Comparison of ENCODE assay signal across 29 cellular contexts in genomic region chr18:48659188-48660009, GRCh38.
"Had no signal": no experiment of that assay in that cellular context is flagged by ENCODE, and none has a peak within 500 bp of the region (broad histone marks: within the 10 kb centered on the region; RNA-seq: fewer than 3 reads in every experiment).

No MANE protein-coding gene starts in this region.

- H3K27ac ChIP-seq: body of pancreas, cardiac muscle cell, WERI-Rb-1 had no signal

- H3K27me3 ChIP-seq: adrenal gland, body of pancreas, cardiac muscle cell, dorsolateral prefrontal cortex had no signal

- H3K4me3 ChIP-seq: adrenal gland, body of pancreas, cardiac muscle cell, coronary artery, dorsolateral prefrontal cortex had no signal

- H3K9me3 ChIP-seq: adrenal gland, body of pancreas had no signal

- DNase-seq: activated B cell treated with CpG ODN at 0.5 μM for 24 hours; activated CD4-positive, alpha-beta T cell treated with anti-CD3 and anti-CD28 coated beads for 48 hours; activated CD4-positive, alpha-beta T cell treated with anti-CD3 and anti-CD28 coated beads, Interleukin-2, amount 50 U/mL, for 1 hour; activated CD4-positive, alpha-beta T cell treated with anti-CD3 and anti-CD28 coated beads, Interleukin-2, amount 50 U/mL, for 48 hours; activated CD8-positive, alpha-beta memory T cell treated with anti-CD3 and anti-CD28 coated beads, Interleukin-2, amount 10 ng/mL, durations not matched to agents 7 days and 5 days; activated CD8-positive, alpha-beta memory T cell treated with anti-CD3 and anti-CD28 coated beads, Interleukin-2, amount 50 U/mL, for 4 hours; activated CD8-positive, alpha-beta T cell treated with anti-CD3 and anti-CD28 coated beads for 36 hours; activated naive CD4-positive, alpha-beta T cell treated with anti-CD3 and anti-CD28 coated beads for 36 hours; activated naive CD8-positive, alpha-beta T cell treated with anti-CD3 and anti-CD28 coated beads for 36 hours; activated naive CD8-positive, alpha-beta T cell treated with anti-CD3 and anti-CD28 coated beads, Interleukin-2, amount 50 U/mL, for 24 hours; activated T-cell treated with anti-CD3 and anti-CD28 coated beads for 4 hours; activated T-cell treated with anti-CD3 and anti-CD28 coated beads, Interleukin-2, amount 50 U/mL, for 24 hours; activated T-cell treated with anti-CD3 and anti-CD28 coated beads, Interleukin-2, amount 50 U/mL, for 72 hours; amygdala; aorta; body of pancreas; dorsolateral prefrontal cortex; effector memory CD4-positive, alpha-beta T cell; endodermal cell; foreskin fibroblast; T-helper 1 cell; T-helper 17 cell; T1000; WERI-Rb-1 had no signal

- H3K36me3 ChIP-seq: adrenal gland, cardiac muscle cell, WERI-Rb-1 had no signal

- ATAC-seq: activated CD4-positive, CD25-positive, alpha-beta regulatory T cell treated with anti-CD3 and anti-CD28 coated beads, Interleukin-2, amount 50 U/mL, for 24 hours; activated CD8-positive, alpha-beta memory T cell treated with anti-CD3 and anti-CD28 coated beads, Interleukin-2, amount 10 ng/mL, durations not matched to agents 7 days and 5 days; activated CD8-positive, alpha-beta T cell treated with anti-CD3 and anti-CD28 coated beads for 36 hours; activated naive CD8-positive, alpha-beta T cell treated with anti-CD3 and anti-CD28 coated beads, Interleukin-2, amount 50 U/mL, for 24 hours; activated T-cell treated with anti-CD3 and anti-CD28 coated beads, Interleukin-2, amount 50 U/mL, for 72 hours; body of pancreas; esophagus mucosa; T-helper 17 cell had no signal
